9 cellular contexts compared by ENCODE assay signal in genomic region chr12:54173906-54174471, GRCh38. TPM values are rescaled to one million over a fixed set of nuclear protein-coding genes. Genes with fewer than 3 reads are reported as not detected.
DNase-seq lines count a peak whose midpoint lies in the region; ATAC-seq and TF ChIP-seq lines count a peak whose summit lies in the region.
"Had no signal": no experiment of that assay in that cellular context is flagged by ENCODE, and none has a peak within 500 bp of the region (broad histone marks: within the 10 kb centered on the region; RNA-seq: fewer than 3 reads in every experiment).

No MANE protein-coding gene starts in this region.

- H3K36me3 ChIP-seq in HEK293 (ENCODE audit: control insufficient read depth in 2 of 2, insufficient read depth in 1 of 2, low read length in 2 of 2) (no peaks in the 10 kb centered on the region), psoas muscle (ENCODE audit: insufficient read depth in 1 of 2, low read depth in 1 of 2) (no peaks in the 10 kb centered on the region)

- H3K27ac ChIP-seq in HEK293 (ENCODE audit: extremely low read depth, low read depth, low read length) (peak overlapping the region; percentile 40; the same call in 1 of the 2 replicates), dorsolateral prefrontal cortex (peak overlapping the region in 1 of 59 donors; percentile 68), psoas muscle (no peak overlapping the region)

- H3K9me3 ChIP-seq in HEK293 (ENCODE audit: control insufficient read depth, insufficient read depth, low read depth, low read length) (no peaks in the 10 kb centered on the region), psoas muscle (no peaks in the 10 kb centered on the region)

- CTCF ChIA-PET in HEK293 (lab: Yijun Ruan, JAX), result interaction anchor here (0.6 to 2.5 kb wide), 5 partner anchors 9 to 142 kb away, joined by 3 to 13 read pairs (median 3); partner anchors contain the start of gene SMUG1

- intact Hi-C loops in dorsolateral prefrontal cortex (cut with DNase I) (no loop called here), psoas muscle (cut with DNase I) (loop anchor here in 1 of 2 donors (5.0 kb wide), 1 partner anchor 127 kb away; no protein-coding TSS in a partner anchor)

- POLR2A ChIA-PET in HEK293 (lab: Yijun Ruan, JAX), result interaction anchor here (0.9 to 1.3 kb wide), 5 partner anchors 13 to 174 kb away, joined by 3 to 5 read pairs (median 4); partner anchors contain the start of genes HOXC5 and HOXC9

- TF ChIP-seq CTCF in HEK293 (tag by site-specific recombination; IDR thresholded peaks at IDR 0.05) (no peak), dorsolateral prefrontal cortex (IDR thresholded peaks at IDR 0.05 in 54 of 56, conservative IDR thresholded peaks at IDR 0.05 in 2 of 56; ENCODE audit: low read depth in 1 of 56, partially characterized antibody in 56 of 56) (no peak), psoas muscle (IDR thresholded peaks at IDR 0.05) (no peak)

- ATAC-seq in psoas muscle (no peak), HG02981 (IDR thresholded peaks at IDR 0.05; ENCODE audit: unreplicated experiment) (no peak)

- H3K4me1 ChIP-seq in HEK293 (ENCODE audit: control insufficient read depth, insufficient read depth, low read length) (peaks cover 12% of the 10 kb centered on the region; the same call in 1 of the 2 replicates), psoas muscle (peaks cover 6% of the 10 kb centered on the region)

- WGBS in psoas muscle, 3 donors, result 72 to 83% (median 82%) methylated on average over 2 of the region's 2 CpGs

- H3K4me3 ChIP-seq in HEK293 (ENCODE audit: low read depth, low read length) (no peak overlapping the region), dorsolateral prefrontal cortex (peak overlapping the region in 37 of 59 donors; percentile 46 to 73 (median 61)), psoas muscle (peak overlapping the region; percentile 57)

- DNase-seq in NCI-H1417 (lab: John Stamatoyannopoulos, UW), result peak in 2 of 3 experiments; percentile 67 to 68
- no peak for DNase-seq in NCI-H1417 treated with DMSO at 0.1 percent for 48 hours (lab: John Stamatoyannopoulos, UW)
- DNase-seq in dorsolateral prefrontal cortex, result no peak
- no peak for DNase-seq in psoas muscle
- no peak for DNase-seq in DMS114 treated with DMSO at 0.1 percent for 48 hours (lab: John Stamatoyannopoulos, UW; ENCODE audit: unreplicated experiment)
- DNase-seq in NCI-H524 treated with DMSO at 0.1 percent for 48 hours (lab: John Stamatoyannopoulos, UW), result no peak
- DNase-seq: SHP77 treated with DMSO at 0.1 percent for 48 hours had no signal

- H3K27me3 ChIP-seq in dorsolateral prefrontal cortex (peaks cover 0 to 15% (median 0%) of the 10 kb centered on the region in 45 donors), psoas muscle (ENCODE audit: insufficient read depth in 3 of 3, low read length in 2 of 3) (peaks cover 0 to 35% (median 12%) of the 10 kb centered on the region in 3 donors)

TF ChIP-seq in HEK293, 187 proteins besides CTCF, POLR2A, EP300 and RAD21:
- TF ChIP-seq PRDM10 (tag by site-specific recombination; IDR thresholded peaks at IDR 0.05) (peak; percentile 92), ZFP3 (tag by site-specific recombination; IDR thresholded peaks at IDR 0.05; ENCODE audit: low read depth) (no peak)
TF ChIP-seq in HEK293: peak in this region for 1.

RNA-seq across cellular contexts. Expression of gene SMUG1, which starts 14.8 kb away (rescaled TPM):
- total RNA-seq in dorsolateral prefrontal cortex (10 to 100 TPM; 15.0 to 44.0 (median 30.6) TPM), psoas muscle (10 to 100 TPM; 16.4 to 25.7 (median 19.7) TPM)
- 10 to 100 TPM; 28.2 to 49.2 (median 36.5) TPM for polyA plus RNA-seq in psoas muscle

Comparison
In these comparisons a context has a peak if more than half of its experiments do, and no peak if none do; other contexts are left out.
1. DNase-seq: peak in NCI-H1417 (2 of 3); none in NCI-H1417 treated with DMSO at 0.1 percent for 48 hours (single experiment), dorsolateral prefrontal cortex (0 of 10), psoas muscle (0 of 2), DMS114 treated with DMSO at 0.1 percent for 48 hours (single experiment) and NCI-H524 treated with DMSO at 0.1 percent for 48 hours (single experiment).